ENCODE assay signal across 8 cellular contexts in genomic region chr13:113836917-113837553, GRCh38. TPM values are rescaled to one million over a fixed set of nuclear protein-coding genes. Genes with fewer than 3 reads are reported as not detected.
DNase-seq lines count a peak whose midpoint lies in the region; ATAC-seq and TF ChIP-seq lines count a peak whose summit lies in the region.

No MANE protein-coding gene starts in this region.

- no peaks in the 10 kb centered on the region for H3K27me3 ChIP-seq in SK-N-SH (ENCODE audit: insufficient read depth)

- H3K36me3 ChIP-seq in SK-N-SH (replicated peaks in 1 of 2; ENCODE audit: control insufficient read depth in 1 of 2, insufficient read depth in 2 of 2, low read length in 1 of 2): peaks cover 3 to 34% of the 10 kb centered on the region in 2 experiments

- TF ChIP-seq EP300 in SK-N-SH (IDR thresholded peaks at IDR 0.05; ENCODE audit: borderline replicate concordance in 1 of 2, low read depth in 1 of 2, low read length in 1 of 2): peak in 1 of 2 experiments; percentile 14; a peak in 2 of 4 replicates

- H4K20me1 ChIP-seq in SK-N-SH (ENCODE audit: insufficient read depth): no peaks in the 10 kb centered on the region

- H3K27ac ChIP-seq in SK-N-SH (ENCODE audit: low read depth in 2 of 2, low read length in 1 of 2): peak overlapping the region; percentile 99

- no peak for ATAC-seq in stimulated activated naive CD8-positive, alpha-beta T cell treated with anti-CD3 and anti-CD28 coated beads, Interleukin-15, Interleukin-2, amounts not matched to agents 100 U/mL and 50 U/mL, for 24 hours
- ATAC-seq in GM19455 (IDR thresholded peaks at IDR 0.05; ENCODE audit: unreplicated experiment) (no peak), GM21526 (IDR thresholded peaks at IDR 0.05; ENCODE audit: low FRiP score, unreplicated experiment) (no peak)

- H3K9me2 ChIP-seq in SK-N-SH: no peaks in the 10 kb centered on the region

- peaks cover 34 to 52% of the 10 kb centered on the region in 2 experiments; a peak in 3 of 4 replicates for H3K4me1 ChIP-seq in SK-N-SH (ENCODE audit: control insufficient read depth in 1 of 2, insufficient read depth in 2 of 2, low read depth in 1 of 2, low read length in 1 of 2)

- no peaks in the 10 kb centered on the region for H3K9me3 ChIP-seq in SK-N-SH

- peaks cover 2% of the 10 kb centered on the region for H3K9me3 Mint-ChIP-seq in stimulated activated naive CD8-positive, alpha-beta T cell treated with anti-CD3 and anti-CD28 coated beads, Interleukin-15, Interleukin-2, amounts not matched to agents 100 ng/mL and 50 ng/mL, for 24 hours

- TF ChIP-seq RAD21 in SK-N-SH (IDR thresholded peaks at IDR 0.05; ENCODE audit: low read length): no peak

- H3F3A ChIP-seq in SK-N-SH (replicated peaks; ENCODE audit: insufficient read depth): peaks cover 26% of the 10 kb centered on the region

- peak overlapping the region; percentile 3 for H3K27ac Mint-ChIP-seq in stimulated activated naive CD8-positive, alpha-beta T cell treated with anti-CD3 and anti-CD28 coated beads, Interleukin-15, Interleukin-2, amounts not matched to agents 100 ng/mL and 50 ng/mL, for 24 hours

- H3K79me2 ChIP-seq in SK-N-SH (ENCODE audit: insufficient read depth): peaks cover 35% of the 10 kb centered on the region

- H3K4me2 ChIP-seq in SK-N-SH: peak overlapping the region; percentile 86

- peak overlapping the region; percentile 88 for H3K9ac ChIP-seq in SK-N-SH

- no peaks in the 10 kb centered on the region for H3K36me3 Mint-ChIP-seq in stimulated activated naive CD8-positive, alpha-beta T cell treated with anti-CD3 and anti-CD28 coated beads, Interleukin-15, Interleukin-2, amounts not matched to agents 100 ng/mL and 50 ng/mL, for 24 hours (ENCODE audit: low read depth)

- H3K4me3 ChIP-seq in SK-N-SH (ENCODE audit: low read depth in 2 of 2, low read length in 1 of 2): no peak overlapping the region
- H3K4me3 ChIP-seq in skeletal muscle cell (ENCODE audit: low read depth, low read length): no peak overlapping the region

- peaks cover 1% of the 10 kb centered on the region for H3K4me1 Mint-ChIP-seq in stimulated activated naive CD8-positive, alpha-beta T cell treated with anti-CD3 and anti-CD28 coated beads, Interleukin-15, Interleukin-2, amounts not matched to agents 100 ng/mL and 50 ng/mL, for 24 hours (ENCODE audit: low read depth)

- no peaks in the 10 kb centered on the region for H3K27me3 Mint-ChIP-seq in stimulated activated naive CD8-positive, alpha-beta T cell treated with anti-CD3 and anti-CD28 coated beads, Interleukin-15, Interleukin-2, amounts not matched to agents 100 ng/mL and 50 ng/mL, for 24 hours

- H2AFZ ChIP-seq in SK-N-SH (ENCODE audit: low read depth): no peak overlapping the region

- POLR2A ChIA-PET in SK-N-SH (lab: Yijun Ruan, JAX): interaction anchor here (0.9 to 1.5 kb wide), 2 partner anchors 16 to 28 kb away, joined by 3 to 8 read pairs; no protein-coding TSS in a partner anchor

- no peak for DNase-seq in stimulated activated naive CD8-positive, alpha-beta T cell treated with anti-CD3 and anti-CD28 coated beads, Interleukin-15, Interleukin-2, amounts not matched to agents 100 U/mL and 50 U/mL, for 24 hours
- DNase-seq in SK-N-SH: peak; percentile 61
- peak; percentile 30 for DNase-seq in foreskin melanocyte
- peak; percentile 94 for DNase-seq in skeletal muscle cell (ENCODE audit: low read depth)
- DNase-seq in KG1 (lab: John Stamatoyannopoulos, UW): no peak

- CTCF ChIA-PET in SK-N-SH (lab: Yijun Ruan, JAX): interaction anchor here (0.6 to 1.4 kb wide), 3 partner anchors 17 to 27 kb away, joined by 3 to 4 read pairs (median 3); partner anchors contain the start of gene GAS6

- TF ChIP-seq CTCF in SK-N-SH (IDR thresholded peaks at IDR 0.05): no peak

- 30% methylated on average over 15 of the region's 19 CpGs for WGBS in SK-N-SH (ENCODE audit: low lambda C conversion rate)

- no peak overlapping the region for H3K4me3 Mint-ChIP-seq in stimulated activated naive CD8-positive, alpha-beta T cell treated with anti-CD3 and anti-CD28 coated beads, Interleukin-15, Interleukin-2, amounts not matched to agents 100 ng/mL and 50 ng/mL, for 24 hours

TF ChIP-seq in SK-N-SH, 30 proteins besides CTCF, POLR2A, EP300 and RAD21:
- peak; percentile 17; the same call in 1 of the 2 replicates for TF ChIP-seq TAF1 (IDR thresholded peaks at IDR 0.05; ENCODE audit: borderline replicate concordance, low read depth, low read length)
- peak; percentile 74 for TF ChIP-seq MXI1 (IDR thresholded peaks at IDR 0.05; ENCODE audit: low read depth, low read length)
- no peak for TF ChIP-seq NRF1 (IDR thresholded peaks at IDR 0.05; ENCODE audit: low read depth, low read length)
- TF ChIP-seq, protein P1, sequence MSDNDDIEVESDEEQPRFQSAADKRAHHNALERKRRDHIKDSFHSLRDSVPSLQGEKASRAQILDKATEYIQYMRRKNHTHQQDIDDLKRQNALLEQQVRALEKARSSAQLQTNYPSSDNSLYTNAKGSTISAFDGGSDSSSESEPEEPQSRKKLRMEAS (IDR thresholded peaks at IDR 0.05; ENCODE audit: low read depth): no peak
- TF ChIP-seq SIN3A (IDR thresholded peaks at IDR 0.05; ENCODE audit: borderline replicate concordance, low read depth, low read length): no peak
- peak; percentile 25; the same call in 1 of the 2 replicates for TF ChIP-seq NFIC (IDR thresholded peaks at IDR 0.05; ENCODE audit: borderline replicate concordance)
- TF ChIP-seq ELF1 (IDR thresholded peaks at IDR 0.05): no peak
- TF ChIP-seq RFX5 (IDR thresholded peaks at IDR 0.05; ENCODE audit: low read length): no peak
- TF ChIP-seq POLR2AphosphoS5 (IDR thresholded peaks at IDR 0.05; ENCODE audit: low read depth, low read length): peak; percentile 26; the same call in 1 of the 2 replicates
- TF ChIP-seq GATA2 (CRISPR knock-in tag; IDR thresholded peaks at IDR 0.05): 0 out of 2 replicates have a peak, but pooled peaks have one; percentile 16

RNA-seq across cellular contexts. Expression of gene GAS6, which starts 26.8 kb away (rescaled TPM):
- 380 and 406 TPM in 2 replicates for polyA plus RNA-seq in SK-N-SH (2012; rRNA removed)
- 236 and 359 TPM in 2 replicates for polyA plus RNA-seq in SK-N-SH (2012; cell fraction: cytosol; rRNA removed)
- polyA plus RNA-seq in SK-N-SH (2012; cell fraction: nucleus; rRNA removed): 463 and 469 TPM in 2 replicates

Comparison
In these comparisons a context has a peak if more than half of its experiments do, and no peak if none do; other contexts are left out.
1. DNase-seq: peak in SK-N-SH (single experiment), foreskin melanocyte (single experiment) and skeletal muscle cell (single experiment); none in stimulated activated naive CD8-positive, alpha-beta T cell treated with anti-CD3 and anti-CD28 coated beads, Interleukin-15, Interleukin-2, amounts not matched to agents 100 U/mL and 50 U/mL, for 24 hours (single experiment) and KG1 (single experiment).